33 cellular contexts compared by ENCODE assay signal in the genomic region with DNA sequence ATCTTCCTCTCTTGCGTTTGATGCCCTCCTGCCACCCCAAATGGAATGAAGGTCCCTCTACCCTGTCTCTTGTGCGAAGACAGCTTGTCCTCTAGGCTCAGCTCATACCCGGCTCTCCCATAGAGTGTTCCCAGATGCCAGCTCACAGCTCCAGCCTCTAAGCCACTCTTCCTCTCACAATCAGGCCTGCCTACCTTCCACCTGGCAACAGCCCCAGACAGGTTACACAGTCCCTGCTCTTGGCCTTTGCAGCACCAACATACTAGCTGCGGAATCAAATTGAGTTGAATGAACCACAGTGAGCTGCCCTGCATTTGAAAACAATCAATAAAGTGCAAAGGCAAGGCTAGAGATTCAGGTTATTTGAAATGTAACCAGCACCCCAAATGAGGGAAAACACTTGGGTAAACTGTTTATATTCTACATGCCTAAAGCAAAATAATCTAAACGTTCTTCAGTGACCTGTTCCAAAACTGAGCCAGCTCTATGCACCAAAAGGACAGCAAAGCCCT.
"Had no signal": no experiment of that assay in that cellular context is flagged by ENCODE, and none has a peak within 500 bp of the region (broad histone marks: within the 10 kb centered on the region; RNA-seq: fewer than 3 reads in every experiment).

No MANE protein-coding gene starts in this region.

- H3K9me3 Mint-ChIP-seq: activated B cell treated with CpG ODN at 0.5 μM for 24 hours; activated CD4-positive, alpha-beta memory T cell treated with anti-CD3 and anti-CD28 coated beads for 36 hours; activated CD4-positive, alpha-beta T cell treated with anti-CD3 and anti-CD28 coated beads, Interleukin-2, amount 10 ng/mL, durations not matched to agents 24 days and 14 days; activated T-helper 1 cell treated with anti-CD3 and anti-CD28 coated beads, Interleukin-12 subunit alpha, Interleukin-12 subunit beta, Interleukin-2, Interleukin-4 antibody, amounts not matched to agents 30 ng/mL and 10 ng/mL and 1 ng/mL, durations not matched to agents 14 hours and 24 hours and 36 hours; activated T-helper 2 cell treated with anti-CD3 and anti-CD28 coated beads, Interferon-gamma antibody, Interleukin-2, Interleukin-4, amounts not matched to agents 10 μg/mL and 5 μg/mL and 100 μg/mL, durations not matched to agents 14 hours and 24 hours and 36 hours; dendritic cell treated with granulocyte-macrophage colony-stimulating factor and Interleukin-4, amounts not matched to agents 40 ng/mL and 50 ng/mL, for 4 days; T-helper 2 cell treated with Interferon-gamma antibody and Interleukin-4, amounts not matched to agents 5 μg/mL and 100 μg/mL, for 36 hours had no signal

- H3K36me3 Mint-ChIP-seq: activated CD4-positive, alpha-beta memory T cell treated with anti-CD3 and anti-CD28 coated beads for 36 hours; activated CD8-positive, alpha-beta memory T cell treated with anti-CD3 and anti-CD28 coated beads, Interleukin-2, amount 10 ng/mL, durations not matched to agents 7 days and 5 days; activated naive CD8-positive, alpha-beta T cell had no signal

- H3K27ac Mint-ChIP-seq: activated B cell treated with CpG ODN at 0.5 μM for 24 hours; activated CD4-positive, alpha-beta memory T cell treated with anti-CD3 and anti-CD28 coated beads for 36 hours; activated CD4-positive, alpha-beta T cell treated with anti-CD3 and anti-CD28 coated beads for 36 hours; activated CD4-positive, alpha-beta T cell treated with anti-CD3 and anti-CD28 coated beads, Interleukin-2, amount 10 ng/mL, durations not matched to agents 24 days and 14 days; activated CD8-positive, alpha-beta memory T cell treated with anti-CD3 and anti-CD28 coated beads, Interleukin-2, amount 10 ng/mL, durations not matched to agents 7 days and 5 days; activated CD8-positive, alpha-beta T cell treated with anti-CD3 and anti-CD28 coated beads, Interleukin-2, amount 10 ng/mL, durations not matched to agents 7 days and 5 days; activated naive CD8-positive, alpha-beta T cell; activated T-helper 1 cell treated with anti-CD3 and anti-CD28 coated beads, Interleukin-12 subunit alpha, Interleukin-12 subunit beta, Interleukin-2, Interleukin-4 antibody, amounts not matched to agents 30 ng/mL and 10 ng/mL and 1 ng/mL, durations not matched to agents 14 hours and 24 hours and 36 hours; activated T-helper 2 cell treated with anti-CD3 and anti-CD28 coated beads, Interferon-gamma antibody, Interleukin-2, Interleukin-4, amounts not matched to agents 10 μg/mL and 5 μg/mL and 100 μg/mL, durations not matched to agents 14 hours and 24 hours and 36 hours; dendritic cell treated with granulocyte-macrophage colony-stimulating factor and Interleukin-4, amounts not matched to agents 40 ng/mL and 50 ng/mL, for 4 days; endodermal cell; T-helper 17 cell; T-helper 2 cell treated with Interferon-gamma antibody and Interleukin-4, amounts not matched to agents 5 μg/mL and 100 μg/mL, for 36 hours had no signal

- ATAC-seq: activated CD4-positive, alpha-beta T cell treated with anti-CD3 and anti-CD28 coated beads for 36 hours; activated CD8-positive, alpha-beta memory T cell treated with anti-CD3 and anti-CD28 coated beads, Interleukin-2, amount 10 ng/mL, durations not matched to agents 7 days and 5 days; activated CD8-positive, alpha-beta T cell treated with anti-CD3 and anti-CD28 coated beads, Interleukin-2, amount 10 ng/mL, durations not matched to agents 7 days and 5 days; esophagus mucosa; heart left ventricle; T-helper 17 cell had no signal

- H3K36me3 ChIP-seq: cardiac muscle cell, WERI-Rb-1 had no signal

- H3K4me1 ChIP-seq: heart left ventricle had no signal

- H3K27me3 Mint-ChIP-seq: activated B cell treated with CpG ODN at 0.5 μM for 24 hours; dendritic cell treated with granulocyte-macrophage colony-stimulating factor and Interleukin-4, amounts not matched to agents 40 ng/mL and 50 ng/mL, for 4 days had no signal

- DNase-seq: activated B cell treated with CpG ODN at 0.5 μM for 24 hours; activated CD4-positive, alpha-beta memory T cell treated with anti-CD3 and anti-CD28 coated beads for 36 hours; activated CD4-positive, alpha-beta T cell treated with anti-CD3 and anti-CD28 coated beads for 36 hours; activated CD4-positive, alpha-beta T cell treated with anti-CD3 and anti-CD28 coated beads, Interleukin-2, amount 10 ng/mL, durations not matched to agents 24 days and 14 days; activated CD4-positive, CD25-positive, alpha-beta regulatory T cell treated with anti-CD3 and anti-CD28 coated beads, Interleukin-2, amount 50 U/mL, for 72 hours; activated CD8-positive, alpha-beta memory T cell treated with anti-CD3 and anti-CD28 coated beads, Interleukin-2, amount 10 ng/mL, durations not matched to agents 7 days and 5 days; activated CD8-positive, alpha-beta memory T cell treated with anti-CD3 and anti-CD28 coated beads, Interleukin-2, amount 50 U/mL, for 4 hours; activated CD8-positive, alpha-beta T cell treated with anti-CD3 and anti-CD28 coated beads, Interleukin-2, amount 10 ng/mL, durations not matched to agents 7 days and 5 days; activated effector memory CD4-positive, alpha-beta T cell treated with anti-CD3 and anti-CD28 coated beads, Interleukin-2, amount 50 U/mL, for 16 hours; activated naive CD4-positive, alpha-beta T cell; activated naive CD4-positive, alpha-beta T cell treated with anti-CD3 and anti-CD28 coated beads, Interleukin-2, amount 50 U/mL, for 16 hours; activated T-cell treated with anti-CD3 and anti-CD28 coated beads, Interleukin-2, amount 50 U/mL, for 1 hour; activated T-cell treated with anti-CD3 and anti-CD28 coated beads, Interleukin-2, amount 50 U/mL, for 48 hours; amniotic stem cell; anterior cingulate cortex; central memory CD4-positive, alpha-beta T cell; dorsolateral prefrontal cortex; effector memory CD4-positive, alpha-beta T cell; endodermal cell; foreskin fibroblast; heart left ventricle; T-helper 1 cell; T-helper 17 cell; T1000; WERI-Rb-1 had no signal

- H3K4me1 Mint-ChIP-seq: activated B cell treated with CpG ODN at 0.5 μM for 24 hours; activated CD4-positive, alpha-beta T cell treated with anti-CD3 and anti-CD28 coated beads for 36 hours; activated CD4-positive, alpha-beta T cell treated with anti-CD3 and anti-CD28 coated beads, Interleukin-2, amount 10 ng/mL, durations not matched to agents 24 days and 14 days; activated CD8-positive, alpha-beta memory T cell treated with anti-CD3 and anti-CD28 coated beads, Interleukin-2, amount 10 ng/mL, durations not matched to agents 7 days and 5 days; T-helper 17 cell had no signal

- H3K4me3 ChIP-seq: cardiac muscle cell, coronary artery, dorsolateral prefrontal cortex, heart left ventricle had no signal

- H3K27ac ChIP-seq: cardiac muscle cell, coronary artery, dorsolateral prefrontal cortex, heart left ventricle, WERI-Rb-1 had no signal

- H3K27me3 ChIP-seq: cardiac muscle cell, heart left ventricle had no signal

- H3K4me3 Mint-ChIP-seq: activated B cell treated with CpG ODN at 0.5 μM for 24 hours; activated CD4-positive, alpha-beta memory T cell treated with anti-CD3 and anti-CD28 coated beads for 36 hours; activated CD4-positive, alpha-beta T cell treated with anti-CD3 and anti-CD28 coated beads for 36 hours; activated CD4-positive, alpha-beta T cell treated with anti-CD3 and anti-CD28 coated beads, Interleukin-2, amount 10 ng/mL, durations not matched to agents 24 days and 14 days; activated CD8-positive, alpha-beta memory T cell treated with anti-CD3 and anti-CD28 coated beads, Interleukin-2, amount 10 ng/mL, durations not matched to agents 7 days and 5 days; activated CD8-positive, alpha-beta T cell treated with anti-CD3 and anti-CD28 coated beads, Interleukin-2, amount 10 ng/mL, durations not matched to agents 7 days and 5 days; activated naive CD8-positive, alpha-beta T cell; activated T-helper 1 cell treated with anti-CD3 and anti-CD28 coated beads, Interleukin-12 subunit alpha, Interleukin-12 subunit beta, Interleukin-2, Interleukin-4 antibody, amounts not matched to agents 30 ng/mL and 10 ng/mL and 1 ng/mL, durations not matched to agents 14 hours and 24 hours and 36 hours; dendritic cell treated with granulocyte-macrophage colony-stimulating factor and Interleukin-4, amounts not matched to agents 40 ng/mL and 50 ng/mL, for 4 days; endodermal cell; T-helper 17 cell; T-helper 2 cell treated with Interferon-gamma antibody and Interleukin-4, amounts not matched to agents 5 μg/mL and 100 μg/mL, for 36 hours had no signal
